8 cellular contexts compared by ENCODE assay signal in genomic region chr2:43269074-43269572, GRCh38. TPM values are rescaled to one million over a fixed set of nuclear protein-coding genes. Genes with fewer than 3 reads are reported as not detected.
DNase-seq lines count a peak whose midpoint lies in the region; ATAC-seq, FAIRE-seq and TF ChIP-seq lines count a peak whose summit lies in the region.

No MANE protein-coding gene starts in this region.

- peaks cover 25% of the 10 kb centered on the region for H3K4me1 Mint-ChIP-seq in stimulated activated effector memory CD8-positive, alpha-beta T cell treated with anti-CD3 and anti-CD28 coated beads, Interleukin-12 subunit alpha, Interleukin-12 subunit beta, amount 100 ng/mL, for 72 hours

- H3K4me3 Mint-ChIP-seq in stimulated activated effector memory CD8-positive, alpha-beta T cell treated with anti-CD3 and anti-CD28 coated beads, Interleukin-12 subunit alpha, Interleukin-12 subunit beta, amount 100 ng/mL, for 72 hours: no peak overlapping the region

- no peak for FAIRE-seq in keratinocyte (lab: Jason Lieb, UNC)

- no peaks in the 10 kb centered on the region for H3K27me3 ChIP-seq in keratinocyte (ENCODE audit: control insufficient read depth, extremely low read depth, insufficient read depth, low read length)

- H3K9ac ChIP-seq in keratinocyte (ENCODE audit: control insufficient read depth, extremely low read depth, insufficient read depth, low read length): no peak overlapping the region

- no peak for ATAC-seq in stimulated activated effector memory CD8-positive, alpha-beta T cell treated with anti-CD3 and anti-CD28 coated beads, Interleukin-12 subunit alpha, Interleukin-12 subunit beta, amount 100 ng/mL, for 72 hours
- ATAC-seq in GM18909 (IDR thresholded peaks at IDR 0.05; ENCODE audit: poor library complexity, unreplicated experiment): no peak
- ATAC-seq in HG02938 (IDR thresholded peaks at IDR 0.05; ENCODE audit: unreplicated experiment): no peak

- DNase-seq in LHCN-M2 (ENCODE audit: low read depth) (peak; percentile 100), astrocyte of the hippocampus (ENCODE audit: low read depth, low spot score) (peak; percentile 80), keratinocyte (ENCODE audit: low read depth, low spot score) (no peak), NOMO-1 treated with DMSO at 0.1 percent for 48 hours (lab: John Stamatoyannopoulos, UW; ENCODE audit: unreplicated experiment) (no peak), NCI-H2171 treated with DMSO at 0.1 percent for 48 hours (lab: John Stamatoyannopoulos, UW) (no peak)
- no peak for DNase-seq in stimulated activated effector memory CD8-positive, alpha-beta T cell treated with anti-CD3 and anti-CD28 coated beads, Interleukin-12 subunit alpha, Interleukin-12 subunit beta, amount 100 ng/mL, for 72 hours (ENCODE audit: low spot score in 2 of 2)

- peaks cover 43% of the 10 kb centered on the region for H3K36me3 Mint-ChIP-seq in stimulated activated effector memory CD8-positive, alpha-beta T cell treated with anti-CD3 and anti-CD28 coated beads, Interleukin-12 subunit alpha, Interleukin-12 subunit beta, amount 100 ng/mL, for 72 hours

- no peak overlapping the region for H3K4me3 ChIP-seq in keratinocyte (ENCODE audit: control insufficient read depth in 2 of 3, extremely low read depth in 1 of 3, insufficient read depth in 2 of 3, low read depth in 1 of 3, low read length in 3 of 3)

- no peaks in the 10 kb centered on the region for H4K20me1 ChIP-seq in keratinocyte (ENCODE audit: control insufficient read depth, extremely low read depth, insufficient read depth, low read length)

- no peaks in the 10 kb centered on the region for H3K9me3 Mint-ChIP-seq in stimulated activated effector memory CD8-positive, alpha-beta T cell treated with anti-CD3 and anti-CD28 coated beads, Interleukin-12 subunit alpha, Interleukin-12 subunit beta, amount 100 ng/mL, for 72 hours

- H3K27ac Mint-ChIP-seq in stimulated activated effector memory CD8-positive, alpha-beta T cell treated with anti-CD3 and anti-CD28 coated beads, Interleukin-12 subunit alpha, Interleukin-12 subunit beta, amount 100 ng/mL, for 72 hours: peak overlapping the region; percentile 41

- peak overlapping the region; percentile 11 for H3K4me2 ChIP-seq in keratinocyte (ENCODE audit: control insufficient read depth, extremely low read depth, insufficient read depth, low read depth, low read length)

- H3K9me1 ChIP-seq in keratinocyte (ENCODE audit: control insufficient read depth, extremely low read depth, insufficient read depth, low read length): peaks cover 3% of the 10 kb centered on the region

- TF ChIP-seq CTCF in keratinocyte (optimal IDR thresholded peaks at IDR 0.05 in 1 of 3, IDR thresholded peaks at IDR 0.05 in 1 of 3, conservative IDR thresholded peaks at IDR 0.05 in 1 of 3; ENCODE audit: extremely low read depth in 1 of 3, insufficient read depth in 2 of 3, low read length in 3 of 3): no peak

- H3K4me1 ChIP-seq in keratinocyte (ENCODE audit: control insufficient read depth, extremely low read depth, insufficient read depth, low read length): peaks cover 20% of the 10 kb centered on the region

- no peak overlapping the region for H2AFZ ChIP-seq in keratinocyte (ENCODE audit: control insufficient read depth, low read length)

- no peaks in the 10 kb centered on the region for H3K9me3 ChIP-seq in keratinocyte (ENCODE audit: control insufficient read depth, low read depth, low read length)

- H3K79me2 ChIP-seq in keratinocyte (ENCODE audit: control insufficient read depth, insufficient read depth, low read length): no peaks in the 10 kb centered on the region

- dilution Hi-C loops in keratinocyte (cut with MboI; ENCODE audit: extremely low pct_ligation_motif_present, low sequenced_read_pairs): no loop called here

- H3K36me3 ChIP-seq in keratinocyte (ENCODE audit: control insufficient read depth in 2 of 2, extremely low read depth in 1 of 2, insufficient read depth in 2 of 2, low read length in 2 of 2): peaks cover 2 to 3% of the 10 kb centered on the region in 2 experiments

- no peak overlapping the region for H3K27ac ChIP-seq in keratinocyte (ENCODE audit: control insufficient read depth, insufficient read depth, low read length)

RNA-seq across cellular contexts. Expression of gene ZFP36L2, which starts 42.7 kb away (rescaled TPM):
- total RNA-seq in LHCN-M2 (2014; rRNA removed): 8.3 and 9.4 TPM in 2 replicates
- 8.4 TPM for polyA plus RNA-seq in LHCN-M2 (2012)
- 27.1 to 52.4 TPM (median 48.5 TPM) in 3 replicates for polyA plus RNA-seq in keratinocyte
- polyA plus RNA-seq in keratinocyte (2011; ENCODE audit: low read depth): 190 TPM
- polyA plus RNA-seq in keratinocyte (2011; cell fraction: cytosol; rRNA removed): 38.1 and 45.1 TPM in 2 replicates
- polyA plus RNA-seq in keratinocyte (2011; cell fraction: nucleus; rRNA removed): 77.7 and 84.9 TPM in 2 replicates
- polyA plus RNA-seq in keratinocyte (2012; ENCODE audit: low replicate concordance): 151 and 162 TPM in 2 replicates
- polyA minus RNA-seq in keratinocyte: 7.8 to 24.2 TPM (median 16.0 TPM) in 3 replicates
- polyA minus RNA-seq in keratinocyte (2011; cell fraction: cytosol; rRNA and poly(A)+ RNA removed): 89.6 TPM
- 50.5 and 70.1 TPM in 2 replicates for polyA minus RNA-seq in keratinocyte (2011; cell fraction: nucleus; rRNA and poly(A)+ RNA removed)

Comparison
In these comparisons a context has a peak if more than half of its experiments do, and no peak if none do; other contexts are left out.
1. DNase-seq: peak in LHCN-M2 (single experiment) and astrocyte of the hippocampus (single experiment); none in keratinocyte (single experiment), stimulated activated effector memory CD8-positive, alpha-beta T cell treated with anti-CD3 and anti-CD28 coated beads, Interleukin-12 subunit alpha, Interleukin-12 subunit beta, amount 100 ng/mL, for 72 hours (0 of 2), NOMO-1 treated with DMSO at 0.1 percent for 48 hours (single experiment) and NCI-H2171 treated with DMSO at 0.1 percent for 48 hours (single experiment).